9 cellular contexts compared by ENCODE assay signal in genomic region chr2:215619022-215619958, GRCh38.
DNase-seq lines count a peak whose midpoint lies in the region; ATAC-seq and TF ChIP-seq lines count a peak whose summit lies in the region.
"Had no signal": no experiment of that assay in that cellular context is flagged by ENCODE, and none has a peak within 500 bp of the region (broad histone marks: within the 10 kb centered on the region; RNA-seq: fewer than 3 reads in every experiment).

No MANE protein-coding gene starts in this region.

- H3K36me3 Mint-ChIP-seq in WTC11, result peaks cover 24% of the 10 kb centered on the region
- H3K36me3 Mint-ChIP-seq: IgD-negative memory B cell had no signal

- TF ChIP-seq CTCF in WTC11 (IDR thresholded peaks at IDR 0.05), result no peak

- peaks cover 1% of the 10 kb centered on the region; the same call in 1 of the 2 replicates for H3K27me3 Mint-ChIP-seq in WTC11 (ENCODE audit: low read depth)

- peaks cover 27% of the 10 kb centered on the region for H3K4me1 ChIP-seq in muscle layer of colon (ENCODE audit: insufficient read depth, low read length)

- H3K4me3 Mint-ChIP-seq in WTC11, result no peak overlapping the region
- H3K4me3 Mint-ChIP-seq: IgD-negative memory B cell had no signal

- peak overlapping the region; percentile 19 for H3K27ac ChIP-seq in muscle layer of colon (ENCODE audit: low read depth, low read length)

- H3K27ac Mint-ChIP-seq in WTC11, result no peak overlapping the region
- H3K27ac Mint-ChIP-seq: IgD-negative memory B cell had no signal

- peaks cover 26% of the 10 kb centered on the region for H3K9me3 Mint-ChIP-seq in WTC11
- H3K9me3 Mint-ChIP-seq: IgD-negative memory B cell had no signal

- CTCF ChIA-PET in WTC11 (lab: Charles Lee), result interaction anchor here (1.2 kb wide), 1 partner anchor 176 kb away, joined by 3 read pairs; no protein-coding TSS in a partner anchor

- H3K9ac ChIP-seq in muscle layer of colon (ENCODE audit: low read length), result no peak overlapping the region

- no peaks in the 10 kb centered on the region for H3K27me3 ChIP-seq in muscle layer of colon (ENCODE audit: control insufficient read depth in 1 of 2, insufficient read depth in 2 of 2, low read length in 2 of 2)

- H3K4me1 Mint-ChIP-seq in WTC11, result peaks cover 28% of the 10 kb centered on the region

- DNase-seq in NCI-H1694 treated with DMSO at 0.1 percent for 48 hours (lab: John Stamatoyannopoulos, UW), result peak; percentile 26
- no peak for DNase-seq in WTC11 (ENCODE audit: low spot score)
- no peak for DNase-seq in dedifferentiated amniotic fluid mesenchymal stem cell (ENCODE audit: extremely low spot score)
- DNase-seq in stimulated activated CD4-positive, alpha-beta T cell treated with anti-CD3 and anti-CD28 coated beads, Interleukin-2, amount 100 ng/mL, for 24 hours, result no peak

- ATAC-seq in GM19395 (IDR thresholded peaks at IDR 0.05; ENCODE audit: unreplicated experiment) (peak; percentile 58), WTC11 (peak; percentile 83), GM21526 (IDR thresholded peaks at IDR 0.05; ENCODE audit: low FRiP score, unreplicated experiment) (no peak), GM21737 (IDR thresholded peaks at IDR 0.05; ENCODE audit: unreplicated experiment) (no peak)

- H3K9me3 ChIP-seq in muscle layer of colon (ENCODE audit: low read length), result no peaks in the 10 kb centered on the region

- H3K4me3 ChIP-seq in muscle layer of colon (ENCODE audit: low read depth in 1 of 2, low read length in 2 of 2), result peak overlapping the region in 1 of 2 donors; percentile 19

- H3K36me3 ChIP-seq in muscle layer of colon (ENCODE audit: insufficient read depth, low read length), result no peaks in the 10 kb centered on the region

- POLR2A ChIA-PET in WTC11 (lab: Charles Lee), result no interaction called here

TF ChIP-seq in WTC11, 78 proteins besides CTCF, POLR2A, EP300 and RAD21:
- TF ChIP-seq GABPB1 (CRISPR knock-in tag; IDR thresholded peaks at IDR 0.05) (peak; percentile 69; the same call in 1 of the 2 replicates), NFYB (CRISPR knock-in tag; conservative IDR thresholded peaks at IDR 0.05; ENCODE audit: low read depth) (no peak)
TF ChIP-seq in WTC11: peak in this region for 1.

Comparison
In these comparisons a context has a peak if more than half of its experiments do, and no peak if none do; other contexts are left out.
1. ATAC-seq: peak in GM19395 (single experiment) and WTC11 (single experiment); none in GM21526 (single experiment) and GM21737 (single experiment).